In the genomic region with DNA sequence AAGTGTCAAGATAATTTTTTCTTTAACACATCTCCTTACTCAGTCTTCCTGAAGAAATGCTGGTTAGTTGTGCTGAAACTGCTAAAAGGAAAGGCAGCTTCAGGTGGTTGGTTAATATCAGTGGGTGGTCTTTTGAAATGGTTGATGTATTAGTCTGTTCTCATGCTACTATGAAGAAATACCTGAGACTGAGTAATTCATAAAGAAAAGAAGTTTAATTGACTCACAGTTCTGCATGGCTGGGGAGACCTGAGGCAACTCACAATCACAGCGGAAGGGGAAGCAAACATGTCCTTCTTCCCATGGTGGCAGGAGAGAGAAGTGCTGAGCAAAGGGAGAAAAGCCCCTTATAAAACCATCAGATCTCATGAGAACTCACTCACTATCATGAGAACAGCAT, we compare ENCODE assay signal across 16 cellular contexts.
A peak's percentile ranks its signal among the peaks of the same experiment; 100 is the strongest.
DNase-seq lines count a peak whose midpoint lies in the region; ATAC-seq and TF ChIP-seq lines count a peak whose summit lies in the region.
"Had no signal": no experiment of that assay in that cellular context is flagged by ENCODE, and none has a peak within 500 bp of the region (broad histone marks: within the 10 kb centered on the region; RNA-seq: fewer than 3 reads in every experiment).

No MANE protein-coding gene starts in this region.

- intact Hi-C loops in ascending aorta (cut with DNase I) = no loop called here

- no peaks in the 10 kb centered on the region for H3K9me3 Mint-ChIP-seq in naive thymus-derived CD8-positive, alpha-beta T cell
- H3K9me3 Mint-ChIP-seq: CD4-positive, alpha-beta T cell had no signal

- no peaks in the 10 kb centered on the region for H3K36me3 ChIP-seq in ascending aorta

- H3K27me3 ChIP-seq in ascending aorta = no peaks in the 10 kb centered on the region

- peak; percentile 6 for DNase-seq in Caki2 (ENCODE audit: low read depth)
- DNase-seq in epithelial cell of esophagus (ENCODE audit: low read depth) = peak; percentile 56
- peak; percentile 44 for DNase-seq in kidney glomerular epithelial cell (lab: John Stamatoyannopoulos, UW)
- DNase-seq in renal cortical epithelial cell (ENCODE audit: low read depth) = peak; percentile 74
- no peak for DNase-seq in NCI-H748 treated with DMSO at 0.1 percent for 48 hours (lab: John Stamatoyannopoulos, UW)
- DNase-seq in ascending aorta (ENCODE audit: low spot score in 2 of 2) = no peak
- DNase-seq in naive thymus-derived CD8-positive, alpha-beta T cell = no peak
- DNase-seq: AML-193; Calu3; CD4-positive, alpha-beta T cell; DMS79 treated with DMSO at 0.1 percent for 48 hours; GF-D8; H9 had no signal

- H3K4me3 Mint-ChIP-seq in naive thymus-derived CD8-positive, alpha-beta T cell = no peak overlapping the region
- H3K4me3 Mint-ChIP-seq: CD4-positive, alpha-beta T cell; H9 had no signal

- no peaks in the 10 kb centered on the region for H3K4me1 ChIP-seq in ascending aorta
- H3K4me1 ChIP-seq: A549 had no signal

- H3K4me1 Mint-ChIP-seq in naive thymus-derived CD8-positive, alpha-beta T cell = no peaks in the 10 kb centered on the region

- H3K27ac Mint-ChIP-seq in naive thymus-derived CD8-positive, alpha-beta T cell = no peak overlapping the region
- H3K27ac Mint-ChIP-seq: CD4-positive, alpha-beta T cell; H9 had no signal

- no peaks in the 10 kb centered on the region for H3K9me3 ChIP-seq in ascending aorta
- H3K9me3 ChIP-seq: A549 had no signal

- H3K4me3 ChIP-seq in epithelial cell of esophagus (ENCODE audit: low read length) (no peak overlapping the region), ascending aorta (no peak overlapping the region)
- H3K4me3 ChIP-seq: A549 had no signal

- POLR2A ChIA-PET in naive thymus-derived CD8-positive, alpha-beta T cell (lab: Charles Lee) = no interaction called here

- H3K27me3 Mint-ChIP-seq in naive thymus-derived CD8-positive, alpha-beta T cell = peaks cover 0 to 5% (median 0%) of the 10 kb centered on the region in 5 donors
- H3K27me3 Mint-ChIP-seq: CD4-positive, alpha-beta T cell had no signal

- H3K36me3 Mint-ChIP-seq in naive thymus-derived CD8-positive, alpha-beta T cell = no peaks in the 10 kb centered on the region

- H3K27ac ChIP-seq in ascending aorta = no peak overlapping the region
- H3K27ac ChIP-seq: 22Rv1, A549, C4-2B had no signal

- TF ChIP-seq CTCF in epithelial cell of esophagus (IDR thresholded peaks at IDR 0.05; ENCODE audit: insufficient read depth, low read depth, low read length, missing control alignments) = no peak
- TF ChIP-seq CTCF in ascending aorta (IDR thresholded peaks at IDR 0.05) = no peak

- no peak for ATAC-seq in naive thymus-derived CD8-positive, alpha-beta T cell
- ATAC-seq: A549 had no signal

- in situ Hi-C loops in Caki2 (cut with HindIII; ENCODE audit: low pct_unique_long_range_greater_than_20kb, low sequenced_read_pairs) = no loop called here

Comparison
In these comparisons a context has a peak if more than half of its experiments do, and no peak if none do; other contexts are left out.
1. DNase-seq: peak in Caki2 (single experiment), epithelial cell of esophagus (single experiment), kidney glomerular epithelial cell (single experiment) and renal cortical epithelial cell (single experiment); none in NCI-H748 treated with DMSO at 0.1 percent for 48 hours (single experiment), ascending aorta (0 of 2) and naive thymus-derived CD8-positive, alpha-beta T cell (0 of 10).